21 cellular contexts compared by ENCODE assay signal in genomic region chr1:160996195-160996594, GRCh38. TPM values are rescaled to one million over a fixed set of nuclear protein-coding genes. Genes with fewer than 3 reads are reported as not detected.
DNase-seq lines count a peak whose midpoint lies in the region; ATAC-seq and TF ChIP-seq lines count a peak whose summit lies in the region.
"Had no signal": no experiment of that assay in that cellular context is flagged by ENCODE, and none has a peak within 500 bp of the region (broad histone marks: within the 10 kb centered on the region; RNA-seq: fewer than 3 reads in every experiment).

No MANE protein-coding gene starts in this region.

- peaks cover 8% of the 10 kb centered on the region for H3K36me3 Mint-ChIP-seq in activated CD8-positive, alpha-beta T cell treated with anti-CD3 and anti-CD28 coated beads for 36 hours (ENCODE audit: low read depth)
- H3K36me3 Mint-ChIP-seq in activated CD8-positive, alpha-beta T cell treated with anti-CD3 and anti-CD28 coated beads, Interleukin-2, amount 10 ng/mL, durations not matched to agents 7 days and 5 days (ENCODE audit: low read depth): peaks cover 16% of the 10 kb centered on the region
- H3K36me3 Mint-ChIP-seq in stimulated activated naive CD8-positive, alpha-beta T cell treated with anti-CD3 and anti-CD28 coated beads, Interleukin-15, Interleukin-2, amounts not matched to agents 100 ng/mL and 50 ng/mL, for 24 hours (ENCODE audit: low read depth): peaks cover 9% of the 10 kb centered on the region

- no peak for ATAC-seq in activated CD8-positive, alpha-beta T cell treated with anti-CD3 and anti-CD28 coated beads for 36 hours
- ATAC-seq in activated CD8-positive, alpha-beta T cell treated with anti-CD3 and anti-CD28 coated beads, Interleukin-2, amount 10 ng/mL, durations not matched to agents 7 days and 5 days: no peak
- ATAC-seq in foreskin keratinocyte (peak; percentile 84), HG03520 (IDR thresholded peaks at IDR 0.05; ENCODE audit: unreplicated experiment) (no peak)

- H3K9me3 Mint-ChIP-seq in activated CD8-positive, alpha-beta T cell treated with anti-CD3 and anti-CD28 coated beads for 36 hours: no peaks in the 10 kb centered on the region
- no peaks in the 10 kb centered on the region for H3K9me3 Mint-ChIP-seq in activated CD8-positive, alpha-beta T cell treated with anti-CD3 and anti-CD28 coated beads, Interleukin-2, amount 10 ng/mL, durations not matched to agents 7 days and 5 days (ENCODE audit: insufficient read depth)
- H3K9me3 Mint-ChIP-seq in stimulated activated naive CD8-positive, alpha-beta T cell treated with anti-CD3 and anti-CD28 coated beads, Interleukin-15, Interleukin-2, amounts not matched to agents 100 ng/mL and 50 ng/mL, for 24 hours: no peaks in the 10 kb centered on the region
- H3K9me3 Mint-ChIP-seq: activated naive CD4-positive, alpha-beta T cell treated with anti-CD3 and anti-CD28 coated beads, Interleukin-2, amount 10 ng/mL, durations not matched to agents 7 days and 5 days; mesothelial cell of epicardium had no signal

- CTCF ChIA-PET in activated CD8-positive, alpha-beta T cell treated with anti-CD3 and anti-CD28 coated beads for 36 hours (lab: Charles Lee): interaction anchor here (0.9 to 5.3 kb wide), 11 partner anchors 8 to 161 kb away, joined by 3 to 65 read pairs (median 13); partner anchors contain the start of genes ARHGAP30, F11R, ITLN2 and KLHDC9
- CTCF ChIA-PET in activated CD8-positive, alpha-beta T cell treated with anti-CD3 and anti-CD28 coated beads, Interleukin-2, amount 10 ng/mL, durations not matched to agents 7 days and 5 days (lab: Charles Lee): interaction anchor here (1.4 to 5.8 kb wide), 8 partner anchors 11 to 314 kb away, joined by 3 to 100 read pairs (median 22); partner anchors contain the start of genes F11R, KLHDC9, TSTD1 and USF1
- CTCF ChIA-PET in HEK293T (lab: Yijun Ruan, JAX): interaction anchor here (1.9 to 2.0 kb wide), 2 partner anchors 9 to 101 kb away, joined by 4 to 9 read pairs; partner anchors contain the start of gene KLHDC9

- H3K4me3 Mint-ChIP-seq in activated CD8-positive, alpha-beta T cell treated with anti-CD3 and anti-CD28 coated beads for 36 hours: no peak overlapping the region
- no peak overlapping the region for H3K4me3 Mint-ChIP-seq in activated CD8-positive, alpha-beta T cell treated with anti-CD3 and anti-CD28 coated beads, Interleukin-2, amount 10 ng/mL, durations not matched to agents 7 days and 5 days
- H3K4me3 Mint-ChIP-seq in stimulated activated naive CD8-positive, alpha-beta T cell treated with anti-CD3 and anti-CD28 coated beads, Interleukin-15, Interleukin-2, amounts not matched to agents 100 ng/mL and 50 ng/mL, for 24 hours: no peak overlapping the region
- H3K4me3 Mint-ChIP-seq: activated naive CD4-positive, alpha-beta T cell treated with anti-CD3 and anti-CD28 coated beads, Interleukin-2, amount 10 ng/mL, durations not matched to agents 7 days and 5 days; mesothelial cell of epicardium had no signal

- no peaks in the 10 kb centered on the region for H3K27me3 Mint-ChIP-seq in activated CD8-positive, alpha-beta T cell treated with anti-CD3 and anti-CD28 coated beads for 36 hours
- H3K27me3 Mint-ChIP-seq in activated CD8-positive, alpha-beta T cell treated with anti-CD3 and anti-CD28 coated beads, Interleukin-2, amount 10 ng/mL, durations not matched to agents 7 days and 5 days (ENCODE audit: low read depth): no peaks in the 10 kb centered on the region
- no peaks in the 10 kb centered on the region for H3K27me3 Mint-ChIP-seq in stimulated activated naive CD8-positive, alpha-beta T cell treated with anti-CD3 and anti-CD28 coated beads, Interleukin-15, Interleukin-2, amounts not matched to agents 100 ng/mL and 50 ng/mL, for 24 hours
- H3K27me3 Mint-ChIP-seq: activated naive CD4-positive, alpha-beta T cell treated with anti-CD3 and anti-CD28 coated beads, Interleukin-2, amount 10 ng/mL, durations not matched to agents 7 days and 5 days had no signal

- H3K4me1 ChIP-seq in foreskin keratinocyte: peaks cover 19% of the 10 kb centered on the region
- H3K4me1 ChIP-seq: prostate gland had no signal

- peaks cover 21% of the 10 kb centered on the region for H3K4me1 Mint-ChIP-seq in activated CD8-positive, alpha-beta T cell treated with anti-CD3 and anti-CD28 coated beads for 36 hours (ENCODE audit: low read depth)
- no peaks in the 10 kb centered on the region for H3K4me1 Mint-ChIP-seq in activated CD8-positive, alpha-beta T cell treated with anti-CD3 and anti-CD28 coated beads, Interleukin-2, amount 10 ng/mL, durations not matched to agents 7 days and 5 days (ENCODE audit: low read depth)
- peaks cover 36% of the 10 kb centered on the region for H3K4me1 Mint-ChIP-seq in stimulated activated naive CD8-positive, alpha-beta T cell treated with anti-CD3 and anti-CD28 coated beads, Interleukin-15, Interleukin-2, amounts not matched to agents 100 ng/mL and 50 ng/mL, for 24 hours (ENCODE audit: low read depth)

- peak overlapping the region; percentile 37 for H3K27ac Mint-ChIP-seq in activated CD8-positive, alpha-beta T cell treated with anti-CD3 and anti-CD28 coated beads for 36 hours
- no peak overlapping the region for H3K27ac Mint-ChIP-seq in activated CD8-positive, alpha-beta T cell treated with anti-CD3 and anti-CD28 coated beads, Interleukin-2, amount 10 ng/mL, durations not matched to agents 7 days and 5 days
- peak overlapping the region; percentile 62 for H3K27ac Mint-ChIP-seq in stimulated activated naive CD8-positive, alpha-beta T cell treated with anti-CD3 and anti-CD28 coated beads, Interleukin-15, Interleukin-2, amounts not matched to agents 100 ng/mL and 50 ng/mL, for 24 hours
- H3K27ac Mint-ChIP-seq: activated naive CD4-positive, alpha-beta T cell treated with anti-CD3 and anti-CD28 coated beads, Interleukin-2, amount 10 ng/mL, durations not matched to agents 7 days and 5 days; mesothelial cell of epicardium had no signal

- intact Hi-C loops in activated CD8-positive, alpha-beta T cell treated with anti-CD3 and anti-CD28 coated beads for 36 hours (cut with micrococcal nuclease): loop anchor here (5.0 kb wide), 1 partner anchor 101 kb away; the partner anchor contains the start of gene KLHDC9

- no peaks in the 10 kb centered on the region for H3K27me3 ChIP-seq in foreskin keratinocyte
- H3K27me3 ChIP-seq: heart right ventricle had no signal

- H3K27ac ChIP-seq in foreskin keratinocyte: peak overlapping the region; percentile 70
- H3K27ac ChIP-seq: prostate gland, SK-N-MC had no signal

- no peak for TF ChIP-seq CTCF in activated CD8-positive, alpha-beta T cell treated with anti-CD3 and anti-CD28 coated beads for 36 hours (IDR thresholded peaks at IDR 0.05)
- no peak for TF ChIP-seq CTCF in foreskin keratinocyte (conservative IDR thresholded peaks at IDR 0.05)

- POLR2A ChIA-PET in activated CD8-positive, alpha-beta T cell treated with anti-CD3 and anti-CD28 coated beads for 36 hours (lab: Charles Lee): interaction anchor here (1.7 kb wide), 1 partner anchor 16 kb away, joined by 4 read pairs; no protein-coding TSS in a partner anchor
- POLR2A ChIA-PET in activated CD8-positive, alpha-beta T cell treated with anti-CD3 and anti-CD28 coated beads, Interleukin-2, amount 10 ng/mL, durations not matched to agents 7 days and 5 days (lab: Charles Lee): no interaction called here
- POLR2A ChIA-PET in HEK293T (lab: Yijun Ruan, JAX): no interaction called here

- DNase-seq in activated CD8-positive, alpha-beta T cell treated with anti-CD3 and anti-CD28 coated beads for 36 hours: no peak
- DNase-seq in activated CD8-positive, alpha-beta T cell treated with anti-CD3 and anti-CD28 coated beads, Interleukin-2, amount 10 ng/mL, durations not matched to agents 7 days and 5 days: no peak
- DNase-seq in SW480 (ENCODE audit: low spot score) (peak; percentile 32), foreskin keratinocyte (peak; percentile 87 to 95), HEK293T (ENCODE audit: extremely low spot score) (no peak), NCI-H2196 treated with DMSO at 0.1 percent for 48 hours (lab: John Stamatoyannopoulos, UW; ENCODE audit: unreplicated experiment) (no peak)
- DNase-seq: 8988T; activated CD4-positive, alpha-beta T cell treated with anti-CD3 and anti-CD28 coated beads, Interleukin-2, amount 50 U/mL, for 1 hour; activated naive CD4-positive, alpha-beta T cell treated with anti-CD3 and anti-CD28 coated beads, Interleukin-2, amount 10 ng/mL, durations not matched to agents 7 days and 5 days; DMS153; heart right ventricle; MM.1S; NCI-H510A; stimulated activated CD4-positive, alpha-beta T cell treated with anti-CD3 and anti-CD28 coated beads, Interleukin-2, amount 100 ng/mL, for 48 hours had no signal

TF ChIP-seq in HEK293T, 16 proteins besides CTCF, POLR2A, EP300 and RAD21 (continues in another document):
- TF ChIP-seq SP1 (IDR thresholded peaks at IDR 0.05) (no peak), L3MBTL2 (conservative IDR thresholded peaks at IDR 0.05) (no peak), LEF1 (IDR thresholded peaks at IDR 0.05; ENCODE audit: borderline replicate concordance) (no peak), BHLHE40 (IDR thresholded peaks at IDR 0.05; ENCODE audit: borderline replicate concordance) (no peak)

RNA-seq across cellular contexts. Expression of gene F11R, which starts 24.8 kb away (rescaled TPM):
- 10 to 100 TPM; 19.0 to 20.9 TPM for total RNA-seq in activated CD8-positive, alpha-beta T cell treated with anti-CD3 and anti-CD28 coated beads for 36 hours
- total RNA-seq in activated CD8-positive, alpha-beta T cell treated with anti-CD3 and anti-CD28 coated beads, Interleukin-2, amount 10 ng/mL, durations not matched to agents 7 days and 5 days: 10 to 100 TPM; 13.7 to 18.4 TPM
- 121 and 143 TPM in 2 replicates for total RNA-seq in foreskin keratinocyte
- polyA plus RNA-seq in foreskin keratinocyte: 47.6 and 50.7 TPM in 2 replicates

RNA-seq across cellular contexts. Expression of gene ITLN2, which starts 41.6 kb away (rescaled TPM):
- total RNA-seq in activated CD8-positive, alpha-beta T cell treated with anti-CD3 and anti-CD28 coated beads for 36 hours: not detected
- total RNA-seq in activated CD8-positive, alpha-beta T cell treated with anti-CD3 and anti-CD28 coated beads, Interleukin-2, amount 10 ng/mL, durations not matched to agents 7 days and 5 days: not detected
- not detected in 2 replicates for total RNA-seq in foreskin keratinocyte
- not detected in 2 replicates for polyA plus RNA-seq in foreskin keratinocyte
- total RNA-seq: dermis microvascular lymphatic vessel endothelial cell, heart right ventricle, subcutaneous adipose tissue had no signal

RNA-seq across cellular contexts. Expression of gene TSTD1, which starts 42.6 kb away (rescaled TPM):
- 10 to 100 TPM; 70.8 to 78.7 TPM for total RNA-seq in activated CD8-positive, alpha-beta T cell treated with anti-CD3 and anti-CD28 coated beads for 36 hours
- total RNA-seq in activated CD8-positive, alpha-beta T cell treated with anti-CD3 and anti-CD28 coated beads, Interleukin-2, amount 10 ng/mL, durations not matched to agents 7 days and 5 days: 10 to 100 TPM; 63.2 to 63.3 TPM
- 96.4 and 98.1 TPM in 2 replicates for total RNA-seq in foreskin keratinocyte
- polyA plus RNA-seq in foreskin keratinocyte: 140 and 153 TPM in 2 replicates

RNA-seq across cellular contexts. Expression of gene USF1, which starts 49.6 kb away (rescaled TPM):
- 10 to 100 TPM; 50.0 to 52.1 TPM for total RNA-seq in activated CD8-positive, alpha-beta T cell treated with anti-CD3 and anti-CD28 coated beads for 36 hours
- 10 to 100 TPM; 81.6 to 83.2 TPM for total RNA-seq in activated CD8-positive, alpha-beta T cell treated with anti-CD3 and anti-CD28 coated beads, Interleukin-2, amount 10 ng/mL, durations not matched to agents 7 days and 5 days
- total RNA-seq in foreskin keratinocyte: 38.5 and 39.0 TPM in 2 replicates
- 30.9 and 31.0 TPM in 2 replicates for polyA plus RNA-seq in foreskin keratinocyte

Comparison
In these comparisons a context has a peak if more than half of its experiments do, and no peak if none do; other contexts are left out.
1. DNase-seq: peak in SW480 (single experiment) and foreskin keratinocyte (2 of 2); none in activated CD8-positive, alpha-beta T cell treated with anti-CD3 and anti-CD28 coated beads for 36 hours (single experiment), activated CD8-positive, alpha-beta T cell treated with anti-CD3 and anti-CD28 coated beads, Interleukin-2, amount 10 ng/mL, durations not matched to agents 7 days and 5 days (single experiment), HEK293T (single experiment) and NCI-H2196 treated with DMSO at 0.1 percent for 48 hours (single experiment).